Comparison of ENCODE assay signal across 24 cellular contexts in genomic region chr4:8043596-8043995, GRCh38.
"Had no signal": no experiment of that assay in that cellular context is flagged by ENCODE, and none has a peak within 500 bp of the region (broad histone marks: within the 10 kb centered on the region; RNA-seq: fewer than 3 reads in every experiment).

No MANE protein-coding gene starts in this region.

- H3K9me3 Mint-ChIP-seq: effector memory CD8-positive, alpha-beta T cell; memory B cell; mesothelial cell of epicardium; naive B cell; natural killer cell treated with Interleukin-12 subunit alpha and Interleukin-12 subunit beta and Interleukin-15 and Interleukin-18, amount 100 ng/mL, for 72 hours; stimulated activated naive B cell treated with anti-CD40 and anti-IgM and Interleukin-4, amounts not matched to agents 10 μg/mL and 1 μg/mL and 100 μg/mL, for 72 hours; stimulated activated naive CD8-positive, alpha-beta T cell treated with anti-CD3 and anti-CD28 coated beads, Interleukin-15, Interleukin-2, amounts not matched to agents 100 ng/mL and 50 ng/mL, for 24 hours had no signal

- H3K36me3 ChIP-seq: pancreas, right lobe of liver, vagina had no signal

- H3K27ac ChIP-seq: esophagus squamous epithelium, pancreas, right lobe of liver, thoracic aorta, tibial nerve, vagina had no signal

- H3K27me3 Mint-ChIP-seq: stimulated activated naive CD8-positive, alpha-beta T cell treated with anti-CD3 and anti-CD28 coated beads, Interleukin-15, Interleukin-2, amounts not matched to agents 100 ng/mL and 50 ng/mL, for 24 hours had no signal

- H3K27me3 ChIP-seq: esophagus squamous epithelium, pancreas, right lobe of liver, tibial nerve, vagina had no signal

- DNase-seq: cortex of kidney; effector memory CD8-positive, alpha-beta T cell; erythroblast; esophagus squamous epithelium; foreskin melanocyte; kidney; mucosa of descending colon; naive B cell; occipital lobe; right lobe of liver; small intestine; stimulated activated CD4-positive, alpha-beta T cell treated with anti-CD3 and anti-CD28 coated beads, Interleukin-15, amount 100 ng/mL, for 24 hours; stimulated activated CD4-positive, alpha-beta T cell treated with anti-CD3 and anti-CD28 coated beads, Interleukin-2, amount 100 ng/mL, for 48 hours; stimulated activated naive B cell treated with anti-CD40 and anti-IgM and Interleukin-4, amounts not matched to agents 10 μg/mL and 1 μg/mL and 100 μg/mL, for 72 hours had no signal

- H3K27ac Mint-ChIP-seq: effector memory CD8-positive, alpha-beta T cell; memory B cell; mesothelial cell of epicardium; naive B cell; natural killer cell treated with Interleukin-12 subunit alpha and Interleukin-12 subunit beta and Interleukin-15 and Interleukin-18, amount 100 ng/mL, for 72 hours; stimulated activated naive B cell treated with anti-CD40 and anti-IgM and Interleukin-4, amounts not matched to agents 10 μg/mL and 1 μg/mL and 100 μg/mL, for 72 hours; stimulated activated naive CD8-positive, alpha-beta T cell treated with anti-CD3 and anti-CD28 coated beads, Interleukin-15, Interleukin-2, amounts not matched to agents 100 ng/mL and 50 ng/mL, for 24 hours had no signal

- H3K9me3 ChIP-seq: esophagus squamous epithelium, mucosa of descending colon, pancreas, right lobe of liver, thoracic aorta, tibial nerve, vagina had no signal

- H3K36me3 Mint-ChIP-seq: mesothelial cell of epicardium; natural killer cell treated with Interleukin-12 subunit alpha and Interleukin-12 subunit beta and Interleukin-15 and Interleukin-18, amount 100 ng/mL, for 72 hours had no signal

- H3K4me3 Mint-ChIP-seq: effector memory CD8-positive, alpha-beta T cell; memory B cell; mesothelial cell of epicardium; naive B cell; natural killer cell treated with Interleukin-12 subunit alpha and Interleukin-12 subunit beta and Interleukin-15 and Interleukin-18, amount 100 ng/mL, for 72 hours; stimulated activated naive B cell treated with anti-CD40 and anti-IgM and Interleukin-4, amounts not matched to agents 10 μg/mL and 1 μg/mL and 100 μg/mL, for 72 hours; stimulated activated naive CD8-positive, alpha-beta T cell treated with anti-CD3 and anti-CD28 coated beads, Interleukin-15, Interleukin-2, amounts not matched to agents 100 ng/mL and 50 ng/mL, for 24 hours had no signal

- H3K4me1 ChIP-seq: esophagus squamous epithelium, pancreas, right lobe of liver, tibial nerve, vagina had no signal

- H3K4me3 ChIP-seq: esophagus squamous epithelium, lung, mucosa of descending colon, pancreas, right lobe of liver, thoracic aorta, tibial nerve, vagina had no signal

- ATAC-seq: effector memory CD8-positive, alpha-beta T cell; left lobe of liver; mucosa of descending colon; natural killer cell treated with Interleukin-12 subunit alpha and Interleukin-12 subunit beta and Interleukin-15 and Interleukin-18, amount 100 ng/mL, for 72 hours; pancreas; right lobe of liver; stimulated activated naive B cell treated with anti-CD40 and anti-IgM and Interleukin-4, amounts not matched to agents 10 μg/mL and 1 μg/mL and 100 μg/mL, for 72 hours had no signal
